8 cellular contexts compared by ENCODE assay signal in the genomic region with DNA sequence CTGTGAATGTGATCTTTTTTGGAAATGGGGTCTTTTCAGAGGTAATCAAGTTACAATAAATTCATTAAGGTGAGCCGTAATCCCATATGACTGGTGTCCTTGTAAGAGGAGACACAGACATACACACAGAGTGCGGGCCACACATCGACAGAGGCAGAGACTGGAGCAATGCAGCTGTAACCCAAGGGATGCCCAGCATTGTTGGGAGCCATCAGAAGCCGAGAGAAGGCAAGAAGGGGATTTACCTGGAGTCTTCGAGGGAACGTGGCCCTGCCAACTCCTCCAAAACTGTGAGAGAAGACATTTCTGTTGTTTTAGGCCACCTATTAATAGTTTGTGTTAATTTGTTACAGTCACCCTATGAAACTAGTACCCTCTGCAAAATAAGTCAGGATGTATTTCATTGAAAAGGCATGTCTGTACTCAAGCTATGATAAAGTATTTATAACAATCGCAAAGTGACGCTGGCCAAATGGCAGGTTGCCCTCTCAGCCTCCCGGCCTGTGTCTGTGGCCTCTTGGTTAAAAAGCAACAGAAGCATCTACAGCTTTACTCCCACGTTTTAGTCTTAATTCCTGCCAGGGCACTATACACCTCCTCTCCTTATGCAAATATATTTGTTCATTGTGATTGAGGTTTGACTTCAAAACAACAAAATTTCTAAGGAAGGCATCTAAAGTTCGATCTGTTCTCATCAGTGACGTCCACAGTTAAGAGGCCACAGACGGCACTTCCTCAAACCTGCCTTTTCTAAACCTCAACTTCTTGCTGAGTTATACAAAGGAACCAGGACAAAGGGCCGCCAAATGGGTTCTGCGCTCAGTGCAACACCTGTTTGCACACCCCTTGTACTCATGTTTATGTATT. TPM values are rescaled to one million over a fixed set of nuclear protein-coding genes. Genes with fewer than 3 reads are reported as not detected.
A peak's percentile ranks its signal among the peaks of the same experiment; 100 is the strongest.
DNase-seq lines count a peak whose midpoint lies in the region; ATAC-seq and TF ChIP-seq lines count a peak whose summit lies in the region.

No MANE protein-coding gene starts in this region.

- no peaks in the 10 kb centered on the region for H3K9me3 ChIP-seq in MG63

- H3K27ac Mint-ChIP-seq in brain: peak overlapping the region in 4 of 5 experiments; percentile 7 to 68 (median 33)

- H3K27me3 ChIP-seq in MG63: no peaks in the 10 kb centered on the region

- H3K36me3 ChIP-seq in MG63: peaks cover 20% of the 10 kb centered on the region

- no peak for TF ChIP-seq CTCF in brain (conservative IDR thresholded peaks at IDR 0.05)

- H3K4me1 Mint-ChIP-seq in brain: peaks cover 51% of the 10 kb centered on the region

- peaks cover 0 to 21% (median 0%) of the 10 kb centered on the region in 5 experiments for H3K9me3 Mint-ChIP-seq in brain

- H3K36me3 Mint-ChIP-seq in brain: peaks cover 80% of the 10 kb centered on the region

- peak; percentile 78 for ATAC-seq in GM21423 (IDR thresholded peaks at IDR 0.05; ENCODE audit: unreplicated experiment)

- peak; percentile 29 to 38 for DNase-seq in AML-193 (lab: John Stamatoyannopoulos, UW)
- peak; percentile 75 for DNase-seq in MG63
- DNase-seq in lung microvascular endothelial cell (ENCODE audit: low read depth in 2 of 2): peak; percentile 41 to 64
- DNase-seq in Ammon's horn (ENCODE audit: low spot score): no peak
- DNase-seq in ureter (ENCODE audit: low spot score): no peak
- no peak for DNase-seq in amygdala (lab: John Stamatoyannopoulos, UW)

- H3K4me3 Mint-ChIP-seq in brain: no peak overlapping the region

- H3K4me3 ChIP-seq in MG63: no peak overlapping the region

- no peaks in the 10 kb centered on the region for H3K27me3 Mint-ChIP-seq in brain

RNA-seq across cellular contexts. Expression of a gene that starts 46.8 kb away (rescaled TPM):
- total RNA-seq in MG63 (2014; rRNA removed; shearing (Covaris generic); ENCODE audit: low replicate concordance): 1.5 and 2.0 TPM in 2 replicates
- polyA plus RNA-seq in brain (ENCODE audit: insufficient read depth, low read depth, low replicate concordance): 64.4 TPM
- total RNA-seq in lung microvascular endothelial cell (7.8 and 10.9 TPM in 2 replicates), ureter (48.2 TPM)

Comparison
In these comparisons a context has a peak if more than half of its experiments do, and no peak if none do; other contexts are left out.
1. DNase-seq: peak in AML-193 (2 of 2), MG63 (single experiment) and lung microvascular endothelial cell (2 of 2); none in Ammon's horn (single experiment), ureter (single experiment) and amygdala (0 of 56).